Comparison of ENCODE assay signal across 8 cellular contexts in genomic region chr1:66271216-66271903, GRCh38.
DNase-seq lines count a peak whose midpoint lies in the region; ATAC-seq and TF ChIP-seq lines count a peak whose summit lies in the region.

No MANE protein-coding gene starts in this region.

- DNase-seq in CD4-positive, alpha-beta T cell = peak in 3 of 10 experiments; percentile 23 to 45 (median 24)
- DNase-seq in HS-27A (ENCODE audit: low read depth) = peak; percentile 98
- DNase-seq in SK-N-SH = peak; percentile 72
- peak; percentile 90 for DNase-seq in left kidney (ENCODE audit: low read depth, low spot score)
- peak; percentile 57 to 64 for DNase-seq in stimulated activated CD4-positive, alpha-beta T cell treated with anti-CD3 and anti-CD28 coated beads, Interleukin-2, amount 100 ng/mL, for 24 hours

- H2AFZ ChIP-seq in SK-N-SH (ENCODE audit: low read depth) = peak overlapping the region; percentile 70

- no peaks in the 10 kb centered on the region for H3K9me2 ChIP-seq in SK-N-SH

- TF ChIP-seq CTCF in CD4-positive, alpha-beta T cell (IDR thresholded peaks at IDR 0.05) = no peak
- no peak for TF ChIP-seq CTCF in SK-N-SH (IDR thresholded peaks at IDR 0.05)

- peaks cover 16% of the 10 kb centered on the region for H3F3A ChIP-seq in SK-N-SH (replicated peaks; ENCODE audit: insufficient read depth)

- intact Hi-C loops in CD4-positive, alpha-beta T cell (cut with DNase I, micrococcal nuclease) = no loop called here

- H3K4me3 ChIP-seq in SK-N-SH (ENCODE audit: low read depth in 2 of 2, low read length in 1 of 2) = peak overlapping the region in 1 of 2 experiments; percentile 30; a peak in 1 of 4 replicates

- no peaks in the 10 kb centered on the region for H3K79me2 ChIP-seq in SK-N-SH (ENCODE audit: insufficient read depth)

- TF ChIP-seq EP300 in SK-N-SH (IDR thresholded peaks at IDR 0.05; ENCODE audit: borderline replicate concordance in 1 of 2, low read depth in 1 of 2, low read length in 1 of 2) = peak; percentile 96

- no peaks in the 10 kb centered on the region for H3K36me3 ChIP-seq in SK-N-SH (replicated peaks in 1 of 2; ENCODE audit: control insufficient read depth in 1 of 2, insufficient read depth in 2 of 2, low read length in 1 of 2)

- no peaks in the 10 kb centered on the region for H3K27me3 Mint-ChIP-seq in CD4-positive, alpha-beta T cell

- peak overlapping the region; percentile 60 for H3K4me3 Mint-ChIP-seq in CD4-positive, alpha-beta T cell

- peaks cover 49% of the 10 kb centered on the region for H3K4me1 Mint-ChIP-seq in CD4-positive, alpha-beta T cell (ENCODE audit: low read depth)

- peak overlapping the region; percentile 62 for H3K4me2 ChIP-seq in SK-N-SH

- 1% methylated on average over 8 of the region's 8 CpGs for WGBS in SK-N-SH (ENCODE audit: low lambda C conversion rate)

- TF ChIP-seq RAD21 in SK-N-SH (IDR thresholded peaks at IDR 0.05; ENCODE audit: low read length) = peak; percentile 38

- ATAC-seq in CD4-positive, alpha-beta T cell (ENCODE audit: poor library complexity) = peak; percentile 65
- ATAC-seq in HG03045 (IDR thresholded peaks at IDR 0.05; ENCODE audit: unreplicated experiment) (no peak), GM21367 (IDR thresholded peaks at IDR 0.05; ENCODE audit: unreplicated experiment) (no peak)

- H3K9me3 ChIP-seq in CD4-positive, alpha-beta T cell (ENCODE audit: control insufficient read depth, low read length) = no peaks in the 10 kb centered on the region
- no peaks in the 10 kb centered on the region for H3K9me3 ChIP-seq in SK-N-SH

- H3K27ac ChIP-seq in CD4-positive, alpha-beta T cell (ENCODE audit: low read depth, low read length) = no peak overlapping the region
- peak overlapping the region; percentile 91 to 97 for H3K27ac ChIP-seq in SK-N-SH (ENCODE audit: low read depth in 2 of 2, low read length in 1 of 2)
- H3K27ac ChIP-seq in cingulate gyrus (ENCODE audit: low read depth, low read length) = peak overlapping the region; percentile 88

- peak overlapping the region; percentile 65 for H3K9ac ChIP-seq in SK-N-SH

- peaks cover 21 to 45% of the 10 kb centered on the region in 2 experiments; a peak in 3 of 4 replicates for H3K4me1 ChIP-seq in SK-N-SH (ENCODE audit: control insufficient read depth in 1 of 2, insufficient read depth in 2 of 2, low read depth in 1 of 2, low read length in 1 of 2)

- no peaks in the 10 kb centered on the region for H3K27me3 ChIP-seq in CD4-positive, alpha-beta T cell (ENCODE audit: control insufficient read depth, insufficient read depth, low read length)
- no peaks in the 10 kb centered on the region for H3K27me3 ChIP-seq in SK-N-SH (ENCODE audit: insufficient read depth)

- no peaks in the 10 kb centered on the region for H3K36me3 Mint-ChIP-seq in CD4-positive, alpha-beta T cell (ENCODE audit: low read depth)

- no peaks in the 10 kb centered on the region for H3K9me3 Mint-ChIP-seq in CD4-positive, alpha-beta T cell

- peak overlapping the region; percentile 86 for H3K27ac Mint-ChIP-seq in CD4-positive, alpha-beta T cell

- H4K20me1 ChIP-seq in SK-N-SH (ENCODE audit: insufficient read depth) = no peaks in the 10 kb centered on the region

- POLR2A ChIA-PET in CD4-positive, alpha-beta T cell (lab: Charles Lee) = interaction anchor here (0.8 kb wide), 1 partner anchor 60 kb away, joined by 4 read pairs; no protein-coding TSS in a partner anchor
- POLR2A ChIA-PET in SK-N-SH (lab: Yijun Ruan, JAX) = interaction anchor here (2.0 kb wide), 1 partner anchor 60 kb away, joined by 7 read pairs; no protein-coding TSS in a partner anchor

- CTCF ChIA-PET in CD4-positive, alpha-beta T cell (lab: Charles Lee) = interaction anchor here (1.7 kb wide), 1 partner anchor 29 kb away, joined by 5 read pairs; no protein-coding TSS in a partner anchor
- CTCF ChIA-PET in SK-N-SH (lab: Yijun Ruan, JAX) = interaction anchor here (0.8 to 2.9 kb wide), 7 partner anchors 29 to 232 kb away, joined by 3 to 12 read pairs (median 3); no protein-coding TSS in a partner anchor

TF ChIP-seq in SK-N-SH, 30 proteins besides CTCF, POLR2A, EP300 and RAD21:
- peak; percentile 92 for TF ChIP-seq MAX (IDR thresholded peaks at IDR 0.05; ENCODE audit: low read depth)
- peak; percentile 89 for TF ChIP-seq TCF12 (IDR thresholded peaks at IDR 0.05)
- no peak for TF ChIP-seq YY1 (IDR thresholded peaks at IDR 0.05; ENCODE audit: low read depth)
- TF ChIP-seq RXRA (IDR thresholded peaks at IDR 0.05; ENCODE audit: borderline replicate concordance, low read depth) = peak; percentile 59; the same call in 1 of the 2 replicates
- TF ChIP-seq REST (IDR thresholded peaks at IDR 0.05; ENCODE audit: low read depth, low read length) = no peak
- TF ChIP-seq TEAD4 (IDR thresholded peaks at IDR 0.05; ENCODE audit: borderline replicate concordance, insufficient read depth) = peak; percentile 91
- TF ChIP-seq POLR2AphosphoS5 (IDR thresholded peaks at IDR 0.05; ENCODE audit: low read depth, low read length) = peak; percentile 50; the same call in 1 of the 2 replicates
- peak; percentile 75 for TF ChIP-seq GATA2 (CRISPR knock-in tag; IDR thresholded peaks at IDR 0.05)
- peak; percentile 91 for TF ChIP-seq JUND (IDR thresholded peaks at IDR 0.05)
- no peak for TF ChIP-seq USF1 (IDR thresholded peaks at IDR 0.05; ENCODE audit: borderline replicate concordance, low read depth)
- TF ChIP-seq EZH2phosphoT487 (IDR thresholded peaks at IDR 0.05; ENCODE audit: borderline replicate concordance, low read depth) = no peak
- no peak; the same call in 1 of the 2 replicates for TF ChIP-seq SMC3 (IDR thresholded peaks at IDR 0.05; ENCODE audit: low read depth, low read length)
- TF ChIP-seq NFIC (IDR thresholded peaks at IDR 0.05; ENCODE audit: borderline replicate concordance) = peak; percentile 94
- TF ChIP-seq FOXJ3 (CRISPR knock-in tag; IDR thresholded peaks at IDR 0.05) = peak; percentile 78; the same call in 1 of the 2 replicates
- peak; percentile 39; the same call in 1 of the 2 replicates for TF ChIP-seq FOXM1 (IDR thresholded peaks at IDR 0.05; ENCODE audit: low read depth)
- peak; percentile 73; the same call in 1 of the 2 replicates for TF ChIP-seq RCOR1 (IDR thresholded peaks at IDR 0.05; ENCODE audit: low read length)
- no peak for TF ChIP-seq NRF1 (IDR thresholded peaks at IDR 0.05; ENCODE audit: low read depth, low read length)
- TF ChIP-seq SIN3A (IDR thresholded peaks at IDR 0.05; ENCODE audit: borderline replicate concordance, low read depth, low read length) = peak; percentile 53; the same call in 1 of the 2 replicates
- TF ChIP-seq FOSL2 (IDR thresholded peaks at IDR 0.05; ENCODE audit: borderline replicate concordance, low read depth) = peak; percentile 79; the same call in 1 of the 2 replicates
- peak; percentile 73 for TF ChIP-seq CHD2 (IDR thresholded peaks at IDR 0.05; ENCODE audit: low read length, partially characterized antibody)
- 0 out of 2 replicates have a peak, but pooled peaks have one; percentile 44 for TF ChIP-seq MEF2A (IDR thresholded peaks at IDR 0.05; ENCODE audit: borderline replicate concordance, low read depth)
- TF ChIP-seq PBX3 (IDR thresholded peaks at IDR 0.05) = peak; percentile 86
- TF ChIP-seq MXI1 (IDR thresholded peaks at IDR 0.05; ENCODE audit: low read depth, low read length) = peak; percentile 73; the same call in 1 of the 2 replicates
- TF ChIP-seq ELF1 (IDR thresholded peaks at IDR 0.05) = no peak
- no peak for TF ChIP-seq GABPA (IDR thresholded peaks at IDR 0.05; ENCODE audit: low read depth)
